Comparison of ENCODE assay signal across 7 cellular contexts in the genomic region with DNA sequence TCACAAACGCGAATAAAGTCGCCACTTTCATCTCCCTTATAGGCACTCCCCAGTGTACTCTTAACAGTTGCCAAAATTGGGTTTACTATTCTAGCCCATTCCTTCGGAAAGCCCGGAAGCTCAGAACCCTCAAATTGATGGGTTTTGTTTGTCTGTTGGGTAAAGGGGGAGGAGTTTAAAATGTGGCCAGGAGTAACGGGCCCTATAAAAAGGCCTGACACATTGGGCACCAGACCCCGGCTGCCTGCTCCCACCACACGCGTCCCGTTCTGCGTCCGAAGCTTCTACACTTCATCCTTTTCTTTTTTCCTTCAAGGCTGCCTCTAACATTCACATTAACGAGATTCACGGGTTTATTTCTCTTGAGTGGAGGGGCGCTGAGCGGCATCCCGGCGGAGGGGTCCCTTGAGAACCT. TPM values are rescaled to one million over a fixed set of nuclear protein-coding genes. Genes with fewer than 3 reads are reported as not detected.
DNase-seq lines count a peak whose midpoint lies in the region; ATAC-seq and TF ChIP-seq lines count a peak whose summit lies in the region.

No MANE protein-coding gene starts in this region.

- peak overlapping the region; percentile 68 for H3K9ac ChIP-seq in NT2/D1 (ENCODE audit: insufficient read length, low read depth)

- H3K4me3 ChIP-seq in NT2/D1 (ENCODE audit: insufficient read length, low read depth) (peak overlapping the region; percentile 86), epithelial cell of esophagus (ENCODE audit: low read length) (peak overlapping the region; percentile 65)

- H3K27me3 ChIP-seq in NT2/D1 (ENCODE audit: insufficient read depth, insufficient read length), result no peaks in the 10 kb centered on the region

- peaks cover 3% of the 10 kb centered on the region for H3K4me1 ChIP-seq in NT2/D1 (ENCODE audit: insufficient read depth, insufficient read length)

- ATAC-seq in GM21390 (IDR thresholded peaks at IDR 0.05; ENCODE audit: unreplicated experiment), result peak; percentile 1
- ATAC-seq in sciatic nerve, result peak; percentile 0
- ATAC-seq in GM19035 (IDR thresholded peaks at IDR 0.05; ENCODE audit: unreplicated experiment), result no peak
- no peak for ATAC-seq in HG02852 (IDR thresholded peaks at IDR 0.05; ENCODE audit: unreplicated experiment)

- peaks cover 22% of the 10 kb centered on the region for H3K36me3 ChIP-seq in NT2/D1 (ENCODE audit: insufficient read depth, insufficient read length, low read length)

- DNase-seq in NT2/D1 (ENCODE audit: low read depth, low spot score), result no peak
- DNase-seq in epithelial cell of esophagus (ENCODE audit: low read depth), result no peak
- DNase-seq in sciatic nerve (ENCODE audit: low spot score), result no peak
- no peak for DNase-seq in NCI-H526 (lab: John Stamatoyannopoulos, UW)

- H3K9me3 ChIP-seq in NT2/D1 (ENCODE audit: insufficient read depth, low read length), result no peaks in the 10 kb centered on the region

- intact Hi-C loops in sciatic nerve (cut with DNase I), result loop anchor here (5.0 to 10.0 kb wide), 2 partner anchors 138 to 165 kb away; a partner anchor contains a TSS

- TF ChIP-seq CTCF in epithelial cell of esophagus (IDR thresholded peaks at IDR 0.05; ENCODE audit: insufficient read depth, low read depth, low read length, missing control alignments), result no peak

RNA-seq across cellular contexts. Expression of a gene that starts 0.8 kb away (rescaled TPM):
- total RNA-seq in sciatic nerve, result 15.0 TPM

RNA-seq across cellular contexts. Expression of a gene that starts 10.1 kb away (rescaled TPM):
- 3.3 TPM for total RNA-seq in sciatic nerve

RNA-seq across cellular contexts. Expression of a gene that starts 16.9 kb away (rescaled TPM):
- total RNA-seq in sciatic nerve, result 55.8 TPM

RNA-seq across cellular contexts. Expression of a gene that starts 18.3 kb away (rescaled TPM):
- 75.7 TPM for total RNA-seq in sciatic nerve

RNA-seq across cellular contexts. Expression of a gene that starts 46.8 kb away (rescaled TPM):
- 40.8 TPM for total RNA-seq in sciatic nerve

Comparison
In these comparisons a context has a peak if more than half of its experiments do, and no peak if none do; other contexts are left out.
1. ATAC-seq: peak in GM21390 (single experiment) and sciatic nerve (single experiment); none in GM19035 (single experiment) and HG02852 (single experiment).